In the genomic region with DNA sequence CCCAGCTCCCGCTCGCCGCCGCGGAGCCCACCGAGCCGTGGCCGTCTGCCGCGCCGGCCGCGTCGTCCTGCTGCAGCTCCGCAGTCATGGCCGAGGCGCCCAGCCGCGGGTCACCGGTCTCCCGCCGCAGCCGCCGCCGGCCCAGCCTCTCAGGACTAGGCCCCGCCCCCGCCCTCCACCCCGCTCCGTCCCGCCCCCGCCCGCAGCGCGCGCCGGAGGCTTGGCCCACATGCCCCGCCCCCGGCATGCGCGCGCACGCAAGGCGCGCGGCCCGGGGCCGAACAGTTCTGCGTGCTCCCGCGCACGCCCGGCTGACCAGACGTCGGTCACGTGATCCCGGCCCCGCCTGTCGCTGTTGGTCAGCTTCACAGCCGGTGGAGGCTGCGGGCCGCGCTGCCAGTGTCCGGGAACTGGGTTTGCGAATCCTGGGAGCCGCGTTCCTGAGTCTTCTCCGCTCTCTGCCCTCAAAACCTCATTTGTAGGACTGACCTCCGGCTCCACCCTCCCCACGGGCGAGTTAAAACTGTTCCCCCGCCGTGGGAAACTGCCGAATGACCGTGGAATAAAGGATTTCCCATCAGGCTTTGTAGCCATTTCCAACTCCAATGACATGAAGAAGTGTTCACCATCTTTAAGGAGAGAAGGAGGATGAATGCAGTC, we compare ENCODE assay signal across 8 cellular contexts. TPM values are rescaled to one million over a fixed set of nuclear protein-coding genes. Genes with fewer than 3 reads are reported as not detected.
DNase-seq lines count a peak whose midpoint lies in the region; ATAC-seq and TF ChIP-seq lines count a peak whose summit lies in the region.

USP28 (minus strand) TSS at position 159 of the 660 bp plus-strand sequence; CDS start at position 88, 71 bp downstream.

- H3K27me3 Mint-ChIP-seq in activated T-cell treated with anti-CD3 and anti-CD28 coated beads, Interleukin-2, amount 50 U/mL, for 72 hours (ENCODE audit: low read depth) = no peaks in the 10 kb centered on the region

- CTCF ChIA-PET in Panc1 (lab: Charles Lee) = interaction anchor here (0.6 kb wide), 1 partner anchor 374 kb away, joined by 3 read pairs; no protein-coding TSS in a partner anchor

- BruUV-seq in Panc1 (replicated peaks; lab: Mats Ljungman, UMichigan) = no TSS peak

- in situ Hi-C loops in KBM-7 (cut with MboI; ENCODE audit: low pct_unique_long_range_greater_than_20kb, low sequenced_read_pairs) (no loop called here), Panc1 (cut with HindIII; ENCODE audit: low pct_unique_long_range_greater_than_20kb, low sequenced_read_pairs) (no loop called here)

- peak within 1 kb of the TSS; percentile 71 to 88 for H3K4me3 ChIP-seq in Panc1 (ENCODE audit: low read depth in 2 of 2, low read length in 2 of 2)
- peak within 1 kb of the TSS; percentile 69 to 92 (median 80) for H3K4me3 ChIP-seq in esophagus muscularis mucosa

- peaks cover 59% of the 10 kb centered on the region for H3K4me1 Mint-ChIP-seq in activated T-cell treated with anti-CD3 and anti-CD28 coated beads, Interleukin-2, amount 50 U/mL, for 72 hours (ENCODE audit: low read depth)

- peaks cover 1 to 10% of the 10 kb centered on the region in 2 donors for H3K36me3 Mint-ChIP-seq in activated T-cell treated with anti-CD3 and anti-CD28 coated beads, Interleukin-2, amount 50 U/mL, for 72 hours (ENCODE audit: insufficient read depth in 2 of 2)

- POLR2A ChIA-PET in Panc1 (lab: Charles Lee) = interaction anchor here (0.5 to 0.6 kb wide), 4 partner anchors 87 to 580 kb away, joined by 4 to 5 read pairs (median 4); no protein-coding TSS in a partner anchor

- ATAC-seq in GM21723 (IDR thresholded peaks at IDR 0.05; ENCODE audit: unreplicated experiment) (peak; percentile 86), Panc1 (peak; percentile 97)
- ATAC-seq in activated T-cell treated with anti-CD3 and anti-CD28 coated beads, Interleukin-2, amount 50 U/mL, for 72 hours (replicated peaks in 1 of 2) = peak; percentile 87 to 90

- no peaks in the 10 kb centered on the region for H3K36me3 ChIP-seq in Panc1 (ENCODE audit: control insufficient read depth, insufficient read depth, low read length)
- H3K36me3 ChIP-seq in esophagus muscularis mucosa = no peaks in the 10 kb centered on the region

- H3K27me3 ChIP-seq in Panc1 (ENCODE audit: control insufficient read depth, insufficient read depth, low read length) = no peaks in the 10 kb centered on the region
- no peaks in the 10 kb centered on the region for H3K27me3 ChIP-seq in esophagus muscularis mucosa

- H3K27ac Mint-ChIP-seq in activated T-cell treated with anti-CD3 and anti-CD28 coated beads, Interleukin-2, amount 50 U/mL, for 72 hours = peak within 1 kb of the TSS; percentile 97

- H3K4me3 Mint-ChIP-seq in activated T-cell treated with anti-CD3 and anti-CD28 coated beads, Interleukin-2, amount 50 U/mL, for 72 hours = peak within 1 kb of the TSS; percentile 95 to 98

- TF ChIP-seq CTCF in Panc1 (IDR thresholded peaks at IDR 0.05) (no peak), esophagus muscularis mucosa (IDR thresholded peaks at IDR 0.05) (peak in 1 of 3 experiments; percentile 7)

- WGBS in esophagus muscularis mucosa = 0% methylated on average over 8 of the region's 74 CpGs

- DNase-seq in DMS79 (lab: John Stamatoyannopoulos, UW) = peak; percentile 83
- DNase-seq in KBM-7 = peak; percentile 86
- peak; percentile 71 for DNase-seq in Panc1 (ENCODE audit: low read depth, low spot score)
- peak; percentile 86 to 92 for DNase-seq in activated T-cell treated with anti-CD3 and anti-CD28 coated beads, Interleukin-2, amount 50 U/mL, for 72 hours
- DNase-seq in esophagus muscularis mucosa (ENCODE audit: extremely low spot score) = peak; percentile 98
- DNase-seq in myocyte (ENCODE audit: low read depth) = peak; percentile 96
- DNase-seq in stimulated activated CD8-positive, alpha-beta memory T cell treated with anti-CD3 and anti-CD28 coated beads, Interleukin-7, amount 100 ng/mL, for 4 hours (ENCODE audit: low read depth in 2 of 2) = peak; percentile 50 to 78

- H3K27ac ChIP-seq in Panc1 (ENCODE audit: low read length) = peak within 1 kb of the TSS; percentile 99
- H3K27ac ChIP-seq in esophagus muscularis mucosa (replicated peaks in 1 of 4) = peak within 1 kb of the TSS; percentile 87 to 95 (median 90)

- H3K9me3 ChIP-seq in Panc1 (ENCODE audit: control insufficient read depth, insufficient read depth, low read depth, low read length) (no peaks in the 10 kb centered on the region), esophagus muscularis mucosa (no peaks in the 10 kb centered on the region)

- TF ChIP-seq POLR2A in esophagus muscularis mucosa (IDR thresholded peaks at IDR 0.05; ENCODE audit: low read depth) = peak; percentile 33

- no peak for TF ChIP-seq EP300 in esophagus muscularis mucosa (IDR thresholded peaks at IDR 0.05)

- H3K9me3 Mint-ChIP-seq in activated T-cell treated with anti-CD3 and anti-CD28 coated beads, Interleukin-2, amount 50 U/mL, for 72 hours = peaks cover 0 to 1% of the 10 kb centered on the region in 2 donors

- H3K4me1 ChIP-seq in Panc1 (ENCODE audit: control insufficient read depth, insufficient read depth, low read length) (peaks cover 22% of the 10 kb centered on the region), esophagus muscularis mucosa (peaks cover 22 to 48% (median 46%) of the 10 kb centered on the region in 4 donors)

- intact Hi-C loops in Panc1 (cut with micrococcal nuclease; ENCODE audit: unreplicated experiment) (no loop called here), esophagus muscularis mucosa (cut with DNase I) (no loop called here)

RNA-seq across cellular contexts. Expression of gene USP28, which starts in this region (rescaled TPM):
- total RNA-seq in Panc1 (2021; ENCODE audit: unreplicated experiment) (52.3 TPM), esophagus muscularis mucosa (10 to 100 TPM; 25.2 to 45.9 (median 35.3) TPM), myocyte (27.9 and 34.2 TPM in 2 replicates)
- 23.2 TPM for polyA plus RNA-seq in Panc1 (2012; ENCODE audit: insufficient read length)
- total RNA-seq in activated T-cell treated with anti-CD3 and anti-CD28 coated beads, Interleukin-2, amount 50 U/mL, for 72 hours = 10 to 100 TPM; 42.6 to 43.5 TPM
- polyA plus RNA-seq in myocyte (2012) = 11.8 TPM

Comparison
In these comparisons a context has a peak if more than half of its experiments do, and no peak if none do; other contexts are left out.
1. Peak in every context shown above with its lines: DNase-seq, ATAC-seq, H3K4me3 ChIP-seq and H3K27ac ChIP-seq.